Comparison of ENCODE assay signal across 1 cellular context in the genomic region with DNA sequence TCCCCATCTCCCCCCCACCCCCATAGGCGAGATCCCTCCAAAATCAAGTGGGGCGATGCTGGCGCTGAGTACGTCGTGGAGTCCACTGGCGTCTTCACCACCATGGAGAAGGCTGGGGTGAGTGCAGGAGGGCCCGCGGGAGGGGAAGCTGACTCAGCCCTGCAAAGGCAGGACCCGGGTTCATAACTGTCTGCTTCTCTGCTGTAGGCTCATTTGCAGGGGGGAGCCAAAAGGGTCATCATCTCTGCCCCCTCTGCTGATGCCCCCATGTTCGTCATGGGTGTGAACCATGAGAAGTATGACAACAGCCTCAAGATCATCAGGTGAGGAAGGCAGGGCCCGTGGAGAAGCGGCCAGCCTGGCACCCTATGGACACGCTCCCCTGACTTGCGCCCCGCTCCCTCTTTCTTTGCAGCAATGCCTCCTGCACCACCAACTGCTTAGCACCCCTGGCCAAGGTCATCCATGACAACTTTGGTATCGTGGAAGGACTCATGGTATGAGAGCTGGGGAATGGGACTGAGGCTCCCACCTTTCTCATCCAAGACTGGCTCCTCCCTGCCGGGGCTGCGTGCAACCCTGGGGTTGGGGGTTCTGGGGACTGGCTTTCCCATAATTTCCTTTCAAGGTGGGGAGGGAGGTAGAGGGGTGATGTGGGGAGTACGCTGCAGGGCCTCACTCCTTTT.
TF ChIP-seq lines count a peak whose summit lies in the region.

No MANE protein-coding gene starts in this region.

TF ChIP-seq in endothelial cell of umbilical vein, 7 proteins besides CTCF, POLR2A, EP300 and RAD21:
- no peak for TF ChIP-seq MYC (IDR thresholded peaks at IDR 0.05; ENCODE audit: low read depth, low read length)
- TF ChIP-seq FOS (IDR thresholded peaks at IDR 0.05; ENCODE audit: borderline replicate concordance, insufficient read depth, low read length) = no peak
- no peak for TF ChIP-seq POLR2AphosphoS5 (IDR thresholded peaks at IDR 0.05; ENCODE audit: insufficient read depth, low read depth, low read length)
- TF ChIP-seq EZH2 (IDR thresholded peaks at IDR 0.05; ENCODE audit: borderline replicate concordance, low read depth, low read length, severe bottlenecking) = no peak
